ENCODE assay signal across 23 cellular contexts in genomic region chr2:11102466-11102865, GRCh38.
"Had no signal": no experiment of that assay in that cellular context is flagged by ENCODE, and none has a peak within 500 bp of the region (broad histone marks: within the 10 kb centered on the region; RNA-seq: fewer than 3 reads in every experiment).

No MANE protein-coding gene starts in this region.

- H3K4me3 Mint-ChIP-seq: naive thymus-derived CD8-positive, alpha-beta T cell; stimulated activated naive B cell treated with anti-CD40 and anti-IgM and Interleukin-4, amounts not matched to agents 10 μg/mL and 1 μg/mL and 100 μg/mL, for 72 hours; stimulated activated naive CD8-positive, alpha-beta T cell treated with anti-CD3 and anti-CD28 coated beads, Interleukin-15, amount 100 ng/mL, for 72 hours had no signal

- ATAC-seq: gastroesophageal sphincter; left colon; left ventricle myocardium superior; naive thymus-derived CD8-positive, alpha-beta T cell; psoas muscle; sciatic nerve; stimulated activated naive B cell treated with anti-CD40 and anti-IgM and Interleukin-4, amounts not matched to agents 10 μg/mL and 1 μg/mL and 100 μg/mL, for 72 hours; stimulated activated naive CD8-positive, alpha-beta T cell treated with anti-CD3 and anti-CD28 coated beads, Interleukin-15, amount 100 ng/mL, for 72 hours had no signal

- H3K9me3 Mint-ChIP-seq: naive thymus-derived CD8-positive, alpha-beta T cell; stimulated activated naive B cell treated with anti-CD40 and anti-IgM and Interleukin-4, amounts not matched to agents 10 μg/mL and 1 μg/mL and 100 μg/mL, for 72 hours; stimulated activated naive CD8-positive, alpha-beta T cell treated with anti-CD3 and anti-CD28 coated beads, Interleukin-15, amount 100 ng/mL, for 72 hours had no signal

- H3K4me3 ChIP-seq: dorsolateral prefrontal cortex, esophagus squamous epithelium, gastroesophageal sphincter, hepatocyte, lung, psoas muscle, skin epidermis, thoracic aorta, transverse colon had no signal

- H3K27ac ChIP-seq: dorsolateral prefrontal cortex, epithelial cell of prostate, esophagus squamous epithelium, gastroesophageal sphincter, hepatocyte, neutrophil, psoas muscle, thoracic aorta, transverse colon had no signal

- H2AFZ ChIP-seq: hepatocyte had no signal

- H3K9me3 ChIP-seq: esophagus squamous epithelium, gastroesophageal sphincter, neutrophil, psoas muscle, thoracic aorta, transverse colon had no signal

- H3K36me3 Mint-ChIP-seq: naive thymus-derived CD8-positive, alpha-beta T cell; stimulated activated naive B cell treated with anti-CD40 and anti-IgM and Interleukin-4, amounts not matched to agents 10 μg/mL and 1 μg/mL and 100 μg/mL, for 72 hours had no signal

- DNase-seq: cortex of kidney; dorsolateral prefrontal cortex; effector CD8-positive, alpha-beta T cell; esophagus squamous epithelium; foreskin fibroblast; left colon; left ventricle myocardium superior; mesenchymal stem cell; naive thymus-derived CD8-positive, alpha-beta T cell; psoas muscle; stimulated activated CD4-positive, alpha-beta T cell treated with anti-CD3 and anti-CD28 coated beads, Interleukin-2, amount 100 ng/mL, for 24 hours; stimulated activated CD4-positive, alpha-beta T cell treated with anti-CD3 and anti-CD28 coated beads, Interleukin-4, amount 100 ng/mL, for 4 hours; stimulated activated naive B cell treated with anti-CD40 and anti-IgM and Interleukin-4, amounts not matched to agents 10 μg/mL and 1 μg/mL and 100 μg/mL, for 72 hours; stimulated activated naive CD8-positive, alpha-beta T cell treated with anti-CD3 and anti-CD28 coated beads, Interleukin-15, amount 100 ng/mL, for 72 hours; transverse colon had no signal

- H3K36me3 ChIP-seq: esophagus squamous epithelium, gastroesophageal sphincter, neutrophil, thoracic aorta, transverse colon had no signal

- H3K4me1 Mint-ChIP-seq: stimulated activated naive B cell treated with anti-CD40 and anti-IgM and Interleukin-4, amounts not matched to agents 10 μg/mL and 1 μg/mL and 100 μg/mL, for 72 hours; stimulated activated naive CD8-positive, alpha-beta T cell treated with anti-CD3 and anti-CD28 coated beads, Interleukin-15, amount 100 ng/mL, for 72 hours had no signal

- H3K27me3 ChIP-seq: dorsolateral prefrontal cortex, hepatocyte, neutrophil, transverse colon had no signal

- H3K4me2 ChIP-seq: hepatocyte had no signal

- H3K4me1 ChIP-seq: esophagus squamous epithelium, gastroesophageal sphincter, transverse colon had no signal

- H3K27ac Mint-ChIP-seq: naive thymus-derived CD8-positive, alpha-beta T cell; stimulated activated naive B cell treated with anti-CD40 and anti-IgM and Interleukin-4, amounts not matched to agents 10 μg/mL and 1 μg/mL and 100 μg/mL, for 72 hours; stimulated activated naive CD8-positive, alpha-beta T cell treated with anti-CD3 and anti-CD28 coated beads, Interleukin-15, amount 100 ng/mL, for 72 hours had no signal

- H3K79me2 ChIP-seq: hepatocyte had no signal
